In genomic region chr6:45500924-45501816, GRCh38 we compare ENCODE assay signal across 12 cellular contexts.
DNase-seq lines count a peak whose midpoint lies in the region; ATAC-seq and TF ChIP-seq lines count a peak whose summit lies in the region.
"Had no signal": no experiment of that assay in that cellular context is flagged by ENCODE, and none has a peak within 500 bp of the region (broad histone marks: within the 10 kb centered on the region; RNA-seq: fewer than 3 reads in every experiment).

No MANE protein-coding gene starts in this region.

- H3K27ac Mint-ChIP-seq in activated naive CD8-positive, alpha-beta T cell treated with anti-CD3 and anti-CD28 coated beads, Interleukin-2, amount 50 U/mL, for 24 hours, result no peak overlapping the region
- H3K27ac Mint-ChIP-seq: brain had no signal

- TF ChIP-seq CTCF in 22Rv1 (IDR thresholded peaks at IDR 0.05) (peak; percentile 46), GM20000 (IDR thresholded peaks at IDR 0.05; ENCODE audit: extremely low read depth, missing control alignments) (peak; percentile 19), Panc1 (IDR thresholded peaks at IDR 0.05) (peak; percentile 51), left ventricle myocardium inferior (IDR thresholded peaks at IDR 0.05; ENCODE audit: borderline replicate concordance) (no peak), sigmoid colon (IDR thresholded peaks at IDR 0.05) (no peak)

- CTCF ChIA-PET in Panc1 (lab: Charles Lee), result interaction anchor here (1.4 kb wide), 1 partner anchor 213 kb away, joined by 3 read pairs; no protein-coding TSS in a partner anchor

- H3K36me3 Mint-ChIP-seq in activated naive CD8-positive, alpha-beta T cell treated with anti-CD3 and anti-CD28 coated beads, Interleukin-2, amount 50 U/mL, for 24 hours (ENCODE audit: low read depth), result peaks cover 32% of the 10 kb centered on the region
- H3K36me3 Mint-ChIP-seq: brain had no signal

- H3K9me3 Mint-ChIP-seq in activated naive CD8-positive, alpha-beta T cell treated with anti-CD3 and anti-CD28 coated beads, Interleukin-2, amount 50 U/mL, for 24 hours, result peaks cover 5% of the 10 kb centered on the region

- H3K4me1 Mint-ChIP-seq in activated naive CD8-positive, alpha-beta T cell treated with anti-CD3 and anti-CD28 coated beads, Interleukin-2, amount 50 U/mL, for 24 hours, result peaks cover 17% of the 10 kb centered on the region

- no peaks in the 10 kb centered on the region for H3K9me3 ChIP-seq in Panc1 (ENCODE audit: control insufficient read depth, insufficient read depth, low read depth, low read length)
- H3K9me3 ChIP-seq in left ventricle myocardium inferior (replicated peaks), result no peaks in the 10 kb centered on the region
- no peaks in the 10 kb centered on the region for H3K9me3 ChIP-seq in sigmoid colon
- H3K9me3 ChIP-seq: lower lobe of right lung had no signal

- no peak overlapping the region for H3K4me3 Mint-ChIP-seq in activated naive CD8-positive, alpha-beta T cell treated with anti-CD3 and anti-CD28 coated beads, Interleukin-2, amount 50 U/mL, for 24 hours
- H3K4me3 Mint-ChIP-seq: brain had no signal

- ATAC-seq in Panc1, result peak; percentile 56; the same call in 1 of the 2 replicates
- ATAC-seq in activated naive CD8-positive, alpha-beta T cell treated with anti-CD3 and anti-CD28 coated beads, Interleukin-2, amount 50 U/mL, for 24 hours, result no peak
- ATAC-seq: lower lobe of right lung had no signal

- TF ChIP-seq POLR2A in erythroblast (IDR thresholded peaks at IDR 0.05; ENCODE audit: low read length), result no peak
- TF ChIP-seq POLR2A in sigmoid colon (IDR thresholded peaks at IDR 0.05), result no peak

- in situ Hi-C loops in Panc1 (cut with HindIII; ENCODE audit: low pct_unique_long_range_greater_than_20kb, low sequenced_read_pairs), result no loop called here

- peak; percentile 7 for DNase-seq in GM20000 (ENCODE audit: low spot score)
- no peak for DNase-seq in Panc1 (ENCODE audit: low read depth, low spot score)
- peak; percentile 4 to 11 for DNase-seq in erythroblast (lab: John Stamatoyannopoulos, UW)
- no peak for DNase-seq in stimulated activated CD4-positive, alpha-beta T cell treated with anti-CD3 and anti-CD28 coated beads, Interleukin-12 subunit alpha, Interleukin-12 subunit beta, amount 100 ng/mL, for 4 hours
- no peak for DNase-seq in left ventricle myocardium inferior
- no peak for DNase-seq in activated naive CD8-positive, alpha-beta T cell treated with anti-CD3 and anti-CD28 coated beads, Interleukin-2, amount 50 U/mL, for 24 hours
- no peak for DNase-seq in sigmoid colon
- DNase-seq: lower lobe of right lung, NCI-H187, retina had no signal

- H3K27me3 ChIP-seq in Panc1 (ENCODE audit: control insufficient read depth, insufficient read depth, low read length) (no peaks in the 10 kb centered on the region), left ventricle myocardium inferior (ENCODE audit: low read depth) (no peaks in the 10 kb centered on the region), sigmoid colon (no peaks in the 10 kb centered on the region)

- intact Hi-C loops in Panc1 (cut with micrococcal nuclease; ENCODE audit: unreplicated experiment) (no loop called here), left ventricle myocardium inferior (cut with micrococcal nuclease) (no loop called here), sigmoid colon (cut with DNase I) (no loop called here)

- POLR2A ChIA-PET in Panc1 (lab: Charles Lee), result interaction anchor here (0.6 kb wide), 1 partner anchor 590 kb away, joined by 7 read pairs; no protein-coding TSS in a partner anchor

- 93 to 95% methylated on average over 6 of the region's 6 CpGs for WGBS in sigmoid colon, 2 donors

- TF ChIP-seq EP300 in sigmoid colon (IDR thresholded peaks at IDR 0.05), result no peak

- H3K36me3 ChIP-seq in Panc1 (ENCODE audit: control insufficient read depth, insufficient read depth, low read length) (no peaks in the 10 kb centered on the region), left ventricle myocardium inferior (no peaks in the 10 kb centered on the region), sigmoid colon (no peaks in the 10 kb centered on the region)
- H3K36me3 ChIP-seq: lower lobe of right lung had no signal

- no TSS peak for BruUV-seq in Panc1 (replicated peaks; lab: Mats Ljungman, UMichigan)

- no peak overlapping the region for H3K4me3 ChIP-seq in Panc1 (ENCODE audit: low read depth in 2 of 2, low read length in 2 of 2)
- no peak overlapping the region for H3K4me3 ChIP-seq in left ventricle myocardium inferior
- no peak overlapping the region for H3K4me3 ChIP-seq in sigmoid colon
- H3K4me3 ChIP-seq: lower lobe of right lung had no signal

- H3K27ac ChIP-seq in 22Rv1 (no peak overlapping the region), Panc1 (ENCODE audit: low read length) (no peak overlapping the region), left ventricle myocardium inferior (replicated peaks) (no peak overlapping the region), sigmoid colon (no peak overlapping the region)
- H3K27ac ChIP-seq: lower lobe of right lung had no signal

- H3K4me1 ChIP-seq in Panc1 (ENCODE audit: control insufficient read depth, insufficient read depth, low read length) (no peaks in the 10 kb centered on the region), left ventricle myocardium inferior (peaks cover 8% of the 10 kb centered on the region), sigmoid colon (peaks cover 0 to 20% (median 18%) of the 10 kb centered on the region in 4 donors)

- H3K27me3 Mint-ChIP-seq in activated naive CD8-positive, alpha-beta T cell treated with anti-CD3 and anti-CD28 coated beads, Interleukin-2, amount 50 U/mL, for 24 hours, result no peaks in the 10 kb centered on the region

Comparison
In these comparisons a context has a peak if more than half of its experiments do, and no peak if none do; other contexts are left out.
1. CTCF ChIP-seq: peak in 22Rv1 (single experiment), GM20000 (single experiment) and Panc1 (single experiment); none in left ventricle myocardium inferior (single experiment) and sigmoid colon (0 of 4).
2. DNase-seq: peak in GM20000 (single experiment) and erythroblast (2 of 2); none in Panc1 (single experiment), stimulated activated CD4-positive, alpha-beta T cell treated with anti-CD3 and anti-CD28 coated beads, Interleukin-12 subunit alpha, Interleukin-12 subunit beta, amount 100 ng/mL, for 4 hours (single experiment), left ventricle myocardium inferior (single experiment), activated naive CD8-positive, alpha-beta T cell treated with anti-CD3 and anti-CD28 coated beads, Interleukin-2, amount 50 U/mL, for 24 hours (single experiment) and sigmoid colon (single experiment).